ENCODE assay signal across 7 cellular contexts in the genomic region with DNA sequence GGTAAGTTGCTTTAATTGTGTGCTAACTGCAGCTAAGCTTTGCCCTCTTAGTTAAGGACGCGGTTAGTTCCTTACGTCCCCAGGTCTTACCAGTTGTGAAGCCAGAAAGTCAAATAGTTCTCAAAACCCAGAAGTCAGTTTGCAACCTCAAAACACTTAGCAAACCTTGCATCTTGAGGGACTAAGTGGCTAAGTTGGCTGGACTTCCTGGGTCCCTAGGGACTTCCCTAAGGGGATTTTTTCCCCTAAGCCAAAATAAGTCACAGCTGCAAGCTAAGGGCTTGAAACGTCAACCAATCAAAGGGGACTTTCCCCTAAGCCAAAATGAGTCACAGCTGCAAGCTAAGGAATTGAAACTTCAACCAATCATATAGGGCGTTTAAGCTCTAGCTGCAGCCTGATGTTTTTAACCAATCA. TPM values are rescaled to one million over a fixed set of nuclear protein-coding genes. Genes with fewer than 3 reads are reported as not detected.
DNase-seq lines count a peak whose midpoint lies in the region; ATAC-seq and TF ChIP-seq lines count a peak whose summit lies in the region.

No MANE protein-coding gene starts in this region.

- H3K27ac ChIP-seq in RWPE1 = no peak overlapping the region

- POLR2A ChIA-PET in RWPE1 (lab: Yijun Ruan, JAX; ENCODE audit: low non-redundant PET) = no interaction called here

- ATAC-seq in GM21619 (IDR thresholded peaks at IDR 0.05; ENCODE audit: unreplicated experiment) (peak; percentile 59), omental fat pad (ENCODE audit: low FRiP score) (no peak)

- in situ Hi-C loops in GM13976 (cut with MboI; ENCODE audit: low sequenced_read_pairs, unreplicated experiment) = no loop called here

- DNase-seq in GM13976 (ENCODE audit: low spot score) (peak; percentile 45), MV-4-11 (lab: John Stamatoyannopoulos, UW) (peak; percentile 85), iris pigment epithelial cell (ENCODE audit: low read depth) (peak; percentile 15), omental fat pad (ENCODE audit: low spot score) (no peak), RWPE1 (ENCODE audit: low spot score) (no peak), OCI-M1 (lab: John Stamatoyannopoulos, UW) (no peak)

- TF ChIP-seq CTCF in GM13976 (IDR thresholded peaks at IDR 0.05; ENCODE audit: borderline replicate concordance, control extremely low read depth, extremely low read depth, insufficient read depth, missing control alignments) = no peak
- TF ChIP-seq CTCF in omental fat pad (IDR thresholded peaks at IDR 0.05) = no peak
- TF ChIP-seq CTCF in RWPE1 (conservative IDR thresholded peaks at IDR 0.05; ENCODE audit: low read depth) = no peak

- CTCF ChIA-PET in RWPE1 (lab: Yijun Ruan, JAX) = no interaction called here

RNA-seq across cellular contexts. Expression of a gene that starts 36.2 kb away (rescaled TPM):
- under 1 TPM; 0.09 to 0.32 (median 0.12) TPM for total RNA-seq in omental fat pad

Comparison
In these comparisons a context has a peak if more than half of its experiments do, and no peak if none do; other contexts are left out.
1. DNase-seq: peak in GM13976 (single experiment), MV-4-11 (single experiment) and iris pigment epithelial cell (single experiment); none in omental fat pad (single experiment), RWPE1 (single experiment) and OCI-M1 (single experiment).